ENCODE assay signal across 16 cellular contexts in genomic region chr14:105400016-105400415, GRCh38. TPM values are rescaled to one million over a fixed set of nuclear protein-coding genes. Genes with fewer than 3 reads are reported as not detected.
DNase-seq lines count a peak whose midpoint lies in the region; ATAC-seq, FAIRE-seq and TF ChIP-seq lines count a peak whose summit lies in the region.
"Had no signal": no experiment of that assay in that cellular context is flagged by ENCODE, and none has a peak within 500 bp of the region (broad histone marks: within the 10 kb centered on the region; RNA-seq: fewer than 3 reads in every experiment).

No MANE protein-coding gene starts in this region.

- H3K36me3 ChIP-seq in neural cell (ENCODE audit: insufficient read depth, low read length), result no peaks in the 10 kb centered on the region

- intact Hi-C loops in activated CD4-positive, alpha-beta T cell treated with anti-CD3 and anti-CD28 coated beads for 36 hours (cut with DNase I, micrococcal nuclease), result no loop called here

- H2AFZ ChIP-seq in neural cell (ENCODE audit: low read depth, low read length), result no peak overlapping the region

- no peak for DNase-seq in activated CD4-positive, alpha-beta T cell treated with anti-CD3 and anti-CD28 coated beads for 36 hours
- no peak for DNase-seq in activated CD4-positive, alpha-beta T cell treated with anti-CD3 and anti-CD28 coated beads, Interleukin-2, amount 50 U/mL, for 48 hours
- DNase-seq in Jurkat, Clone E6-1 (ENCODE audit: low read depth, low spot score), result no peak
- DNase-seq in activated naive CD8-positive, alpha-beta T cell treated with anti-CD3 and anti-CD28 coated beads for 36 hours, result no peak
- no peak for DNase-seq in HK-2 (ENCODE audit: unreplicated experiment)
- DNase-seq in AML-193 (lab: John Stamatoyannopoulos, UW), result no peak
- no peak for DNase-seq in D721Med (ENCODE audit: insufficient read length, low spot score)
- DNase-seq: DMS79 treated with DMSO at 0.1 percent for 48 hours; left colon; NCI-H1048; stimulated activated CD8-positive, alpha-beta memory T cell treated with anti-CD3 and anti-CD28 coated beads, Interleukin-4, amount 100 ng/mL, for 48 hours had no signal

- H3K9me3 ChIP-seq in neural cell (ENCODE audit: low read length), result no peaks in the 10 kb centered on the region

- no peak for ATAC-seq in activated CD4-positive, alpha-beta T cell treated with anti-CD3 and anti-CD28 coated beads for 36 hours
- ATAC-seq: left colon, Panc1 had no signal

- FAIRE-seq in D721Med (lab: Jason Lieb, UNC), result no peak
- FAIRE-seq: A204.1, H54, urothelium cell line had no signal

- TF ChIP-seq RAD21 in neural cell (conservative IDR thresholded peaks at IDR 0.05), result no peak

- H3K4me3 ChIP-seq in Jurkat, Clone E6-1 (ENCODE audit: low read length), result peak overlapping the region; percentile 91
- H3K4me3 ChIP-seq in neural cell (ENCODE audit: low read length), result peak overlapping the region; percentile 91

- peaks cover 30% of the 10 kb centered on the region for H3K36me3 Mint-ChIP-seq in activated CD4-positive, alpha-beta T cell treated with anti-CD3 and anti-CD28 coated beads for 36 hours (ENCODE audit: low read depth)
- peaks cover 51% of the 10 kb centered on the region for H3K36me3 Mint-ChIP-seq in activated naive CD8-positive, alpha-beta T cell treated with anti-CD3 and anti-CD28 coated beads for 36 hours

- H3K27me3 Mint-ChIP-seq in activated CD4-positive, alpha-beta T cell treated with anti-CD3 and anti-CD28 coated beads for 36 hours, result no peaks in the 10 kb centered on the region
- no peaks in the 10 kb centered on the region for H3K27me3 Mint-ChIP-seq in activated naive CD8-positive, alpha-beta T cell treated with anti-CD3 and anti-CD28 coated beads for 36 hours

- TF ChIP-seq EP300 in neural cell (conservative IDR thresholded peaks at IDR 0.05; ENCODE audit: poor library complexity, severe bottlenecking), result no peak

- H3K4me1 Mint-ChIP-seq in activated CD4-positive, alpha-beta T cell treated with anti-CD3 and anti-CD28 coated beads for 36 hours, result peaks cover 28% of the 10 kb centered on the region
- peaks cover 29% of the 10 kb centered on the region for H3K4me1 Mint-ChIP-seq in activated naive CD8-positive, alpha-beta T cell treated with anti-CD3 and anti-CD28 coated beads for 36 hours

- no peaks in the 10 kb centered on the region for H3K27me3 ChIP-seq in neural cell (ENCODE audit: insufficient read depth, low read depth, low read length)

- no peak overlapping the region for H3K4me2 ChIP-seq in neural cell (ENCODE audit: low read length)

- H3K9ac ChIP-seq in neural cell (ENCODE audit: low read length), result no peak overlapping the region

- H3K9me2 ChIP-seq in neural cell (ENCODE audit: insufficient read depth, low read length), result no peaks in the 10 kb centered on the region

- H3K9me3 Mint-ChIP-seq in activated CD4-positive, alpha-beta T cell treated with anti-CD3 and anti-CD28 coated beads for 36 hours (ENCODE audit: low read depth), result peaks cover 13% of the 10 kb centered on the region
- peaks cover 18% of the 10 kb centered on the region for H3K9me3 Mint-ChIP-seq in activated naive CD8-positive, alpha-beta T cell treated with anti-CD3 and anti-CD28 coated beads for 36 hours

- no peaks in the 10 kb centered on the region for H3K79me2 ChIP-seq in neural cell (replicated peaks; ENCODE audit: insufficient read depth, low read length)

- CTCF ChIA-PET in activated CD4-positive, alpha-beta T cell treated with anti-CD3 and anti-CD28 coated beads for 36 hours (lab: Charles Lee), result interaction anchor here (1.2 kb wide), 1 partner anchor 89 kb away, joined by 3 read pairs; no protein-coding TSS in a partner anchor

- POLR2A ChIA-PET in activated CD4-positive, alpha-beta T cell treated with anti-CD3 and anti-CD28 coated beads for 36 hours (lab: Charles Lee), result no interaction called here

- H3K4me3 Mint-ChIP-seq in activated CD4-positive, alpha-beta T cell treated with anti-CD3 and anti-CD28 coated beads for 36 hours, result peak overlapping the region; percentile 85
- peak overlapping the region; percentile 93 for H3K4me3 Mint-ChIP-seq in activated naive CD8-positive, alpha-beta T cell treated with anti-CD3 and anti-CD28 coated beads for 36 hours

- H3K27ac ChIP-seq in neural cell (ENCODE audit: low read length), result no peak overlapping the region

- H3K27ac Mint-ChIP-seq in activated CD4-positive, alpha-beta T cell treated with anti-CD3 and anti-CD28 coated beads for 36 hours, result no peak overlapping the region
- H3K27ac Mint-ChIP-seq in activated naive CD8-positive, alpha-beta T cell treated with anti-CD3 and anti-CD28 coated beads for 36 hours, result peak overlapping the region; percentile 95

- H3F3A ChIP-seq in neural cell (ENCODE audit: insufficient read depth, low read length, poor library complexity, severe bottlenecking), result no peaks in the 10 kb centered on the region

- TF ChIP-seq CTCF in neural cell (IDR thresholded peaks at IDR 0.05; ENCODE audit: poor library complexity, severe bottlenecking) (no peak), D721Med (IDR thresholded peaks at IDR 0.05; ENCODE audit: insufficient read depth, missing control alignments) (no peak)

- H4K20me1 ChIP-seq in neural cell (ENCODE audit: insufficient read depth), result no peaks in the 10 kb centered on the region

TF ChIP-seq in neural cell, 6 proteins besides CTCF, POLR2A, EP300 and RAD21:
- TF ChIP-seq EZH2 (IDR thresholded peaks at IDR 0.05; ENCODE audit: borderline replicate concordance, insufficient read depth, low read length, poor library complexity, severe bottlenecking) (no peak), TAF1 (IDR thresholded peaks at IDR 0.05; ENCODE audit: low read depth) (no peak), MXI1 (conservative IDR thresholded peaks at IDR 0.05; ENCODE audit: poor library complexity, severe bottlenecking) (no peak), POLR2AphosphoS5 (IDR thresholded peaks at IDR 0.05) (no peak), SMC3 (conservative IDR thresholded peaks at IDR 0.05; ENCODE audit: poor library complexity) (no peak)
- TF ChIP-seq, protein P1, sequence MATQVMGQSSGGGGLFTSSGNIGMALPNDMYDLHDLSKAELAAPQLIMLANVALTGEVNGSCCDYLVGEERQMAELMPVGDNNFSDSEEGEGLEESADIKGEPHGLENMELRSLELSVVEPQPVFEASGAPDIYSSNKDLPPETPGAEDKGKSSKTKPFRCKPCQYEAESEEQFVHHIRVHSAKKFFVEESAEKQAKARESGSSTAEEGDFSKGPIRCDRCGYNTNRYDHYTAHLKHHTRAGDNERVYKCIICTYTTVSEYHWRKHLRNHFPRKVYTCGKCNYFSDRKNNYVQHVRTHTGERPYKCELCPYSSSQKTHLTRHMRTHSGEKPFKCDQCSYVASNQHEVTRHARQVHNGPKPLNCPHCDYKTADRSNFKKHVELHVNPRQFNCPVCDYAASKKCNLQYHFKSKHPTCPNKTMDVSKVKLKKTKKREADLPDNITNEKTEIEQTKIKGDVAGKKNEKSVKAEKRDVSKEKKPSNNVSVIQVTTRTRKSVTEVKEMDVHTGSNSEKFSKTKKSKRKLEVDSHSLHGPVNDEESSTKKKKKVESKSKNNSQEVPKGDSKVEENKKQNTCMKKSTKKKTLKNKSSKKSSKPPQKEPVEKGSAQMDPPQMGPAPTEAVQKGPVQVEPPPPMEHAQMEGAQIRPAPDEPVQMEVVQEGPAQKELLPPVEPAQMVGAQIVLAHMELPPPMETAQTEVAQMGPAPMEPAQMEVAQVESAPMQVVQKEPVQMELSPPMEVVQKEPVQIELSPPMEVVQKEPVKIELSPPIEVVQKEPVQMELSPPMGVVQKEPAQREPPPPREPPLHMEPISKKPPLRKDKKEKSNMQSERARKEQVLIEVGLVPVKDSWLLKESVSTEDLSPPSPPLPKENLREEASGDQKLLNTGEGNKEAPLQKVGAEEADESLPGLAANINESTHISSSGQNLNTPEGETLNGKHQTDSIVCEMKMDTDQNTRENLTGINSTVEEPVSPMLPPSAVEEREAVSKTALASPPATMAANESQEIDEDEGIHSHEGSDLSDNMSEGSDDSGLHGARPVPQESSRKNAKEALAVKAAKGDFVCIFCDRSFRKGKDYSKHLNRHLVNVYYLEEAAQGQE (IDR thresholded peaks at IDR 0.05; ENCODE audit: borderline replicate concordance), result no peak

RNA-seq across cellular contexts. Expression of gene TEX22, which starts 1.7 kb away (rescaled TPM):
- total RNA-seq in activated CD4-positive, alpha-beta T cell treated with anti-CD3 and anti-CD28 coated beads for 36 hours, result 1 to 10 TPM; 1.4 to 2.4 TPM
- polyA plus RNA-seq in Jurkat, Clone E6-1 (2012; ENCODE audit: insufficient read depth, insufficient read length), result 3.9 TPM
- total RNA-seq in activated naive CD8-positive, alpha-beta T cell treated with anti-CD3 and anti-CD28 coated beads for 36 hours, result 1 to 10 TPM in 1 of 2 experiments, under 1 TPM in 1; 0.56 to 2.1 TPM
- polyA plus RNA-seq in neural cell, result 0.22 TPM in 1 of 2 replicates, not detected in the other
- 0.69 TPM in 1 of 2 replicates, not detected in the other for polyA minus RNA-seq in neural cell

RNA-seq across cellular contexts. Expression of gene MTA1, which starts 19.6 kb away (rescaled TPM):
- total RNA-seq in activated CD4-positive, alpha-beta T cell treated with anti-CD3 and anti-CD28 coated beads for 36 hours, result 100 to 1,000 TPM; 136 to 152 TPM
- 184 TPM for polyA plus RNA-seq in Jurkat, Clone E6-1 (2012; ENCODE audit: insufficient read depth, insufficient read length)
- 100 to 1,000 TPM; 148 to 149 TPM for total RNA-seq in activated naive CD8-positive, alpha-beta T cell treated with anti-CD3 and anti-CD28 coated beads for 36 hours
- polyA plus RNA-seq in neural cell, result 94.0 and 101 TPM in 2 replicates
- polyA minus RNA-seq in neural cell, result 80.9 and 90.3 TPM in 2 replicates
